18 cellular contexts compared by ENCODE assay signal in genomic region chr6:166310634-166311033, GRCh38. TPM values are rescaled to one million over a fixed set of nuclear protein-coding genes. Genes with fewer than 3 reads are reported as not detected.
DNase-seq lines count a peak whose midpoint lies in the region; ATAC-seq, FAIRE-seq and TF ChIP-seq lines count a peak whose summit lies in the region.
"Had no signal": no experiment of that assay in that cellular context is flagged by ENCODE, and none has a peak within 500 bp of the region (broad histone marks: within the 10 kb centered on the region; RNA-seq: fewer than 3 reads in every experiment).

No MANE protein-coding gene starts in this region.

- peak; percentile 18 for FAIRE-seq in bronchial epithelial cell (lab: Jason Lieb, UNC)
- FAIRE-seq: A549, D721Med had no signal

- no peak overlapping the region for H3K4me3 Mint-ChIP-seq in WTC11
- H3K4me3 Mint-ChIP-seq in activated CD8-positive, alpha-beta T cell treated with anti-CD3 and anti-CD28 coated beads for 36 hours, result no peak overlapping the region
- H3K4me3 Mint-ChIP-seq: CD4-positive, alpha-beta T cell had no signal

- H3K36me3 Mint-ChIP-seq in WTC11, result no peaks in the 10 kb centered on the region
- no peaks in the 10 kb centered on the region for H3K36me3 Mint-ChIP-seq in activated CD8-positive, alpha-beta T cell treated with anti-CD3 and anti-CD28 coated beads for 36 hours (ENCODE audit: low read depth)

- H2BK5ac ChIP-seq in mesendoderm (ENCODE audit: low read length), result no peak overlapping the region

- no peak overlapping the region for H4K8ac ChIP-seq in mesendoderm (ENCODE audit: low read depth, low read length)

- H3K27me3 ChIP-seq in bronchial epithelial cell (ENCODE audit: control insufficient read depth, insufficient read depth, low read length), result peaks cover 16% of the 10 kb centered on the region
- peaks cover 14% of the 10 kb centered on the region for H3K27me3 ChIP-seq in mesendoderm (ENCODE audit: insufficient read depth, low read length, poor library complexity)

- no peak overlapping the region for H3K23ac ChIP-seq in mesendoderm (ENCODE audit: low read length)

- no peaks in the 10 kb centered on the region for H3K79me1 ChIP-seq in mesendoderm (ENCODE audit: low read length)

- no peak overlapping the region for H3K18ac ChIP-seq in mesendoderm (ENCODE audit: low read length)

- no peak overlapping the region for H3K27ac Mint-ChIP-seq in WTC11
- H3K27ac Mint-ChIP-seq in activated CD8-positive, alpha-beta T cell treated with anti-CD3 and anti-CD28 coated beads for 36 hours, result no peak overlapping the region
- H3K27ac Mint-ChIP-seq: CD4-positive, alpha-beta T cell had no signal

- TF ChIP-seq CTCF in WTC11 (IDR thresholded peaks at IDR 0.05) (no peak), bronchial epithelial cell (IDR thresholded peaks at IDR 0.05; ENCODE audit: insufficient read depth, low read length, severe bottlenecking) (no peak)
- no peak for TF ChIP-seq CTCF in activated CD8-positive, alpha-beta T cell treated with anti-CD3 and anti-CD28 coated beads for 36 hours (IDR thresholded peaks at IDR 0.05)

- no peak overlapping the region for H3K4ac ChIP-seq in mesendoderm (ENCODE audit: low read depth, low read length)

- peaks cover 45% of the 10 kb centered on the region for H3K27me3 Mint-ChIP-seq in WTC11 (ENCODE audit: low read depth)
- peaks cover 22% of the 10 kb centered on the region for H3K27me3 Mint-ChIP-seq in activated CD8-positive, alpha-beta T cell treated with anti-CD3 and anti-CD28 coated beads for 36 hours

- H3K4me2 ChIP-seq in mesendoderm (ENCODE audit: low read length), result no peak overlapping the region
- H3K4me2 ChIP-seq: A549 had no signal

- no peak overlapping the region for H3K9ac ChIP-seq in mesendoderm (ENCODE audit: low read length)

- no CpG with 5 or more reads among the region's 12 CpGs for WGBS in mesendoderm (ENCODE audit: extremely low coverage, insufficient coverage, low lambda C conversion rate)

- CTCF ChIA-PET in WTC11 (lab: Charles Lee), result interaction anchor here (1.1 to 2.4 kb wide), 3 partner anchors 20 to 90 kb away, joined by 3 to 15 read pairs (median 12); no protein-coding TSS in a partner anchor
- CTCF ChIA-PET in activated CD8-positive, alpha-beta T cell treated with anti-CD3 and anti-CD28 coated beads for 36 hours (lab: Charles Lee), result interaction anchor here (0.6 to 6.8 kb wide), 10 partner anchors 10 to 98 kb away, joined by 3 to 102 read pairs (median 4); no protein-coding TSS in a partner anchor

- H3K4me3 ChIP-seq in bronchial epithelial cell (ENCODE audit: low read depth, low read length) (no peak overlapping the region), mesendoderm (ENCODE audit: low read length) (no peak overlapping the region)
- H3K4me3 ChIP-seq: A549, HAP-1 had no signal

- POLR2A ChIA-PET in WTC11 (lab: Charles Lee), result no interaction called here
- POLR2A ChIA-PET in activated CD8-positive, alpha-beta T cell treated with anti-CD3 and anti-CD28 coated beads for 36 hours (lab: Charles Lee), result no interaction called here

- H2AK5ac ChIP-seq in mesendoderm (ENCODE audit: low read length), result no peak overlapping the region

- DNase-seq in WTC11 (ENCODE audit: low spot score) (no peak), bronchial epithelial cell (ENCODE audit: low read depth) (no peak), mesendoderm (peak; percentile 49), NCI-H1417 (lab: John Stamatoyannopoulos, UW) (no peak), SHP77 (lab: John Stamatoyannopoulos, UW) (no peak)
- no peak for DNase-seq in activated CD8-positive, alpha-beta T cell treated with anti-CD3 and anti-CD28 coated beads for 36 hours
- DNase-seq: AML-193; Caco-2; CD4-positive, alpha-beta T cell; DMS79; GDM1 had no signal

- no peak for ATAC-seq in WTC11
- no peak for ATAC-seq in activated CD8-positive, alpha-beta T cell treated with anti-CD3 and anti-CD28 coated beads for 36 hours
- ATAC-seq: A549 had no signal

- no peaks in the 10 kb centered on the region for H3K79me2 ChIP-seq in mesendoderm (ENCODE audit: control insufficient read depth, insufficient read depth, low read length)

- H3K27ac ChIP-seq in mesendoderm (ENCODE audit: low read depth, low read length), result no peak overlapping the region
- H3K27ac ChIP-seq: A549, C4-2B had no signal

- H2BK120ac ChIP-seq in mesendoderm (ENCODE audit: low read depth, low read length), result no peak overlapping the region

- no peak overlapping the region for H4K5ac ChIP-seq in mesendoderm (ENCODE audit: low read length)

- H3K4me1 ChIP-seq in mesendoderm (ENCODE audit: control insufficient read depth, low read depth, low read length), result no peaks in the 10 kb centered on the region
- H3K4me1 ChIP-seq: A549, HAP-1 had no signal

- H3K9me3 Mint-ChIP-seq in WTC11, result no peaks in the 10 kb centered on the region
- no peaks in the 10 kb centered on the region for H3K9me3 Mint-ChIP-seq in activated CD8-positive, alpha-beta T cell treated with anti-CD3 and anti-CD28 coated beads for 36 hours
- H3K9me3 Mint-ChIP-seq: CD4-positive, alpha-beta T cell had no signal

- H3K36me3 ChIP-seq in bronchial epithelial cell (ENCODE audit: control insufficient read depth, insufficient read depth, low read length), result no peaks in the 10 kb centered on the region
- no peaks in the 10 kb centered on the region for H3K36me3 ChIP-seq in mesendoderm (ENCODE audit: control insufficient read depth, insufficient read depth, low read length)
- H3K36me3 ChIP-seq: HAP-1 had no signal

- no peak overlapping the region for H3K56ac ChIP-seq in mesendoderm (ENCODE audit: low read length)

- H3K4me1 Mint-ChIP-seq in WTC11, result peaks cover 18% of the 10 kb centered on the region
- no peaks in the 10 kb centered on the region for H3K4me1 Mint-ChIP-seq in activated CD8-positive, alpha-beta T cell treated with anti-CD3 and anti-CD28 coated beads for 36 hours (ENCODE audit: low read depth)

- intact Hi-C loops in activated CD8-positive, alpha-beta T cell treated with anti-CD3 and anti-CD28 coated beads for 36 hours (cut with micrococcal nuclease), result loop anchor here (5.0 kb wide), 1 partner anchor 72 kb away; the partner anchor contains the start of gene MPC1

- no peak overlapping the region for H2BK15ac ChIP-seq in mesendoderm (replicated peaks; ENCODE audit: low read depth)

TF ChIP-seq in WTC11, 78 proteins besides CTCF, POLR2A, EP300 and RAD21:
- TF ChIP-seq ETV6 (CRISPR knock-in tag; IDR thresholded peaks at IDR 0.05) (no peak), GABPB1 (CRISPR knock-in tag; IDR thresholded peaks at IDR 0.05) (0 out of 2 replicates have a peak, but pooled peaks have one; percentile 46), FOXP1 (CRISPR knock-in tag; IDR thresholded peaks at IDR 0.05; ENCODE audit: borderline replicate concordance) (no peak)

RNA-seq across cellular contexts. Expression of gene PRR18, which starts 2.4 kb away (rescaled TPM):
- total RNA-seq in WTC11 (2021) (0.16 to 0.52 TPM (median 0.39 TPM) in 3 replicates), bronchial epithelial cell (under 0.01 TPM in 2 replicates)
- polyA plus RNA-seq in mesendoderm (2013, experiment 1 of 2), result 0.35 TPM
- polyA plus RNA-seq in mesendoderm (2013, experiment 2 of 2), result 0.32 TPM
- under 1 TPM; 0.23 to 0.27 TPM for total RNA-seq in activated CD8-positive, alpha-beta T cell treated with anti-CD3 and anti-CD28 coated beads for 36 hours
- total RNA-seq: CD4-positive, alpha-beta T cell; Daoy; H4 had no signal
- polyA plus RNA-seq: BJ had no signal

RNA-seq across cellular contexts. Expression of gene SFT2D1, which starts 31.7 kb away (rescaled TPM):
- total RNA-seq in WTC11 (2021), result 48.0 to 53.1 TPM (median 49.4 TPM) in 3 replicates
- 47.9 and 61.6 TPM in 2 replicates for total RNA-seq in bronchial epithelial cell
- polyA plus RNA-seq in mesendoderm (2013, experiment 1 of 2), result 77.1 TPM
- 80.5 TPM for polyA plus RNA-seq in mesendoderm (2013, experiment 2 of 2)
- total RNA-seq in activated CD8-positive, alpha-beta T cell treated with anti-CD3 and anti-CD28 coated beads for 36 hours, result 10 to 100 TPM; 39.0 to 42.6 TPM
